Comparison of ENCODE assay signal across 24 cellular contexts in genomic region chr6:166721576-166721975, GRCh38.
"Had no signal": no experiment of that assay in that cellular context is flagged by ENCODE, and none has a peak within 500 bp of the region (broad histone marks: within the 10 kb centered on the region; RNA-seq: fewer than 3 reads in every experiment).

No MANE protein-coding gene starts in this region.

- H3K27me3 Mint-ChIP-seq: activated naive CD8-positive, alpha-beta T cell had no signal

- H3K36me3 Mint-ChIP-seq: activated naive CD8-positive, alpha-beta T cell; brain; memory B cell; natural killer cell; stimulated activated effector memory CD8-positive, alpha-beta T cell treated with anti-CD3 and anti-CD28 coated beads, Interleukin-12 subunit alpha, Interleukin-12 subunit beta, amount 100 ng/mL, for 72 hours had no signal

- H3K9me3 Mint-ChIP-seq: brain; memory B cell; natural killer cell; stimulated activated effector memory CD8-positive, alpha-beta T cell treated with anti-CD3 and anti-CD28 coated beads, Interleukin-12 subunit alpha, Interleukin-12 subunit beta, amount 100 ng/mL, for 72 hours; stimulated activated naive CD8-positive, alpha-beta T cell treated with anti-CD3 and anti-CD28 coated beads, Interleukin-15, Interleukin-2, amounts not matched to agents 100 ng/mL and 50 ng/mL, for 24 hours; T-helper 1 cell treated with Interleukin-12 subunit alpha and Interleukin-12 subunit beta and Interleukin-4 antibody, amounts not matched to agents 30 μg/mL and 1 μg/mL, for 36 hours had no signal

- H3K4me3 Mint-ChIP-seq: activated naive CD8-positive, alpha-beta T cell; brain; memory B cell; natural killer cell; stimulated activated effector memory CD8-positive, alpha-beta T cell treated with anti-CD3 and anti-CD28 coated beads, Interleukin-12 subunit alpha, Interleukin-12 subunit beta, amount 100 ng/mL, for 72 hours; stimulated activated naive CD8-positive, alpha-beta T cell treated with anti-CD3 and anti-CD28 coated beads, Interleukin-15, Interleukin-2, amounts not matched to agents 100 ng/mL and 50 ng/mL, for 24 hours; T-helper 1 cell treated with Interleukin-12 subunit alpha and Interleukin-12 subunit beta and Interleukin-4 antibody, amounts not matched to agents 30 μg/mL and 1 μg/mL, for 36 hours had no signal

- DNase-seq: activated CD4-positive, alpha-beta T cell treated with anti-CD3 and anti-CD28 coated beads for 48 hours; activated CD4-positive, alpha-beta T cell treated with anti-CD3 and anti-CD28 coated beads, Interleukin-2, amount 50 U/mL, for 48 hours; activated CD8-positive, alpha-beta memory T cell treated with anti-CD3 and anti-CD28 coated beads for 24 hours; activated effector memory CD4-positive, alpha-beta T cell treated with Interleukin-2 at 50 U/mL for 16 hours; activated naive CD4-positive, alpha-beta T cell treated with Interleukin-2 at 50 U/mL for 16 hours; aorta; foreskin fibroblast; hippocampal formation; left cardiac atrium; midbrain; natural killer cell; stimulated activated CD4-positive, alpha-beta T cell treated with anti-CD3 and anti-CD28 coated beads, Interleukin-4, amount 100 ng/mL, for 24 hours; T-helper 9 cell; trophoblast cell had no signal

- FAIRE-seq: keratinocyte, TTC549, urothelium cell line had no signal

- ATAC-seq: esophagus mucosa; natural killer cell; stimulated activated effector memory CD8-positive, alpha-beta T cell treated with anti-CD3 and anti-CD28 coated beads, Interleukin-12 subunit alpha, Interleukin-12 subunit beta, amount 100 ng/mL, for 72 hours had no signal

- H3K4me1 Mint-ChIP-seq: brain; natural killer cell; stimulated activated effector memory CD8-positive, alpha-beta T cell treated with anti-CD3 and anti-CD28 coated beads, Interleukin-12 subunit alpha, Interleukin-12 subunit beta, amount 100 ng/mL, for 72 hours had no signal

- H3K27ac Mint-ChIP-seq: activated naive CD8-positive, alpha-beta T cell; brain; memory B cell; natural killer cell; stimulated activated effector memory CD8-positive, alpha-beta T cell treated with anti-CD3 and anti-CD28 coated beads, Interleukin-12 subunit alpha, Interleukin-12 subunit beta, amount 100 ng/mL, for 72 hours; stimulated activated naive CD8-positive, alpha-beta T cell treated with anti-CD3 and anti-CD28 coated beads, Interleukin-15, Interleukin-2, amounts not matched to agents 100 ng/mL and 50 ng/mL, for 24 hours; T-helper 1 cell treated with Interleukin-12 subunit alpha and Interleukin-12 subunit beta and Interleukin-4 antibody, amounts not matched to agents 30 μg/mL and 1 μg/mL, for 36 hours had no signal
